ENCODE assay signal across 9 cellular contexts in genomic region chr2:38748857-38749804, GRCh38. TPM values are rescaled to one million over a fixed set of nuclear protein-coding genes. Genes with fewer than 3 reads are reported as not detected.
DNase-seq lines count a peak whose midpoint lies in the region; ATAC-seq and TF ChIP-seq lines count a peak whose summit lies in the region.
"Had no signal": no experiment of that assay in that cellular context is flagged by ENCODE, and none has a peak within 500 bp of the region (broad histone marks: within the 10 kb centered on the region; RNA-seq: fewer than 3 reads in every experiment).

No MANE protein-coding gene starts in this region.

- H3K4me1 Mint-ChIP-seq in WTC11 = peaks cover 44% of the 10 kb centered on the region
- H3K4me1 Mint-ChIP-seq in stimulated activated naive CD8-positive, alpha-beta T cell treated with anti-CD3 and anti-CD28 coated beads, Interleukin-15, amount 100 ng/mL, for 72 hours = peaks cover 83% of the 10 kb centered on the region

- CTCF ChIA-PET in WTC11 (lab: Charles Lee) = no interaction called here

- DNase-seq in activated CD4-positive, CD25-positive, alpha-beta regulatory T cell treated with anti-CD3 and anti-CD28 coated beads, Interleukin-2, amount 50 U/mL, for 72 hours = no peak
- DNase-seq in WTC11 (ENCODE audit: low spot score) (no peak), iPS DF 6.9 (ENCODE audit: low read depth, low spot score) (no peak), DMS79 treated with DMSO at 0.1 percent for 48 hours (lab: John Stamatoyannopoulos, UW) (no peak), UCSD-AML1 (lab: John Stamatoyannopoulos, UW; ENCODE audit: unreplicated experiment) (no peak)
- DNase-seq in stimulated activated naive CD8-positive, alpha-beta T cell treated with anti-CD3 and anti-CD28 coated beads, Interleukin-15, amount 100 ng/mL, for 72 hours = no peak
- DNase-seq: NCI-H1105 treated with DMSO at 0.1 percent for 48 hours had no signal

- no peaks in the 10 kb centered on the region for H3K27me3 Mint-ChIP-seq in WTC11 (ENCODE audit: low read depth)
- no peaks in the 10 kb centered on the region for H3K27me3 Mint-ChIP-seq in stimulated activated naive CD8-positive, alpha-beta T cell treated with anti-CD3 and anti-CD28 coated beads, Interleukin-15, amount 100 ng/mL, for 72 hours

- H3K36me3 ChIP-seq in iPS DF 6.9 (ENCODE audit: control insufficient read depth, insufficient read depth, low read length) = peaks cover 39% of the 10 kb centered on the region; the same call in 1 of the 2 replicates

- TF ChIP-seq CTCF in WTC11 (IDR thresholded peaks at IDR 0.05) = no peak

- H3K27ac Mint-ChIP-seq in WTC11 = peak overlapping the region; percentile 98
- H3K27ac Mint-ChIP-seq in stimulated activated naive CD8-positive, alpha-beta T cell treated with anti-CD3 and anti-CD28 coated beads, Interleukin-15, amount 100 ng/mL, for 72 hours = peak overlapping the region; percentile 94 to 95

- ATAC-seq in activated CD4-positive, CD25-positive, alpha-beta regulatory T cell treated with anti-CD3 and anti-CD28 coated beads, Interleukin-2, amount 50 U/mL, for 24 hours = peak; percentile 20 to 24
- ATAC-seq in WTC11 (no peak), GM21576 (IDR thresholded peaks at IDR 0.05; ENCODE audit: unreplicated experiment) (no peak)
- no peak for ATAC-seq in stimulated activated naive CD8-positive, alpha-beta T cell treated with anti-CD3 and anti-CD28 coated beads, Interleukin-15, amount 100 ng/mL, for 72 hours

- no peaks in the 10 kb centered on the region for H3K9me3 Mint-ChIP-seq in WTC11
- H3K9me3 Mint-ChIP-seq in stimulated activated naive CD8-positive, alpha-beta T cell treated with anti-CD3 and anti-CD28 coated beads, Interleukin-15, amount 100 ng/mL, for 72 hours = no peaks in the 10 kb centered on the region

- H3K9me3 ChIP-seq in iPS DF 6.9 (ENCODE audit: control insufficient read depth, insufficient read depth, low read length) = no peaks in the 10 kb centered on the region

- H3K4me3 ChIP-seq in iPS DF 6.9 (ENCODE audit: low read length) = peak overlapping the region; percentile 81; the same call in 1 of the 2 replicates

- POLR2A ChIA-PET in WTC11 (lab: Charles Lee) = no interaction called here

- 100% methylated on average over 2 of the region's 27 CpGs for WGBS in iPS DF 6.9 (ENCODE audit: insufficient coverage, insufficient read length)

- H3K27ac ChIP-seq in iPS DF 6.9 (ENCODE audit: low read length) = no peak overlapping the region

- H3K4me1 ChIP-seq in iPS DF 6.9 (ENCODE audit: control insufficient read depth, insufficient read depth, low read length) = 0 out of 2 replicates have a peak, but pooled peaks cover 1% of the 10 kb centered on the region

- no peaks in the 10 kb centered on the region for H3K27me3 ChIP-seq in iPS DF 6.9 (ENCODE audit: control insufficient read depth, insufficient read depth, low read length)

- peak overlapping the region; percentile 100 for H3K4me3 Mint-ChIP-seq in WTC11
- H3K4me3 Mint-ChIP-seq in stimulated activated naive CD8-positive, alpha-beta T cell treated with anti-CD3 and anti-CD28 coated beads, Interleukin-15, amount 100 ng/mL, for 72 hours = peak overlapping the region; percentile 96 to 97

- peaks cover 65% of the 10 kb centered on the region for H3K36me3 Mint-ChIP-seq in WTC11

TF ChIP-seq in WTC11, 78 proteins besides CTCF, POLR2A, EP300 and RAD21:
- TF ChIP-seq FOXP1 (CRISPR knock-in tag; IDR thresholded peaks at IDR 0.05; ENCODE audit: borderline replicate concordance) (no peak), MAX (CRISPR knock-in tag; IDR thresholded peaks at IDR 0.05) (no peak), FOXK1 (CRISPR knock-in tag; IDR thresholded peaks at IDR 0.05) (no peak), AFF4 (CRISPR knock-in tag; IDR thresholded peaks at IDR 0.05; ENCODE audit: borderline replicate concordance) (no peak), AR (CRISPR knock-in tag; IDR thresholded peaks at IDR 0.05) (peak; percentile 58; the same call in 1 of the 2 replicates), MYBL2 (CRISPR knock-in tag; IDR thresholded peaks at IDR 0.05) (no peak), ZNF532 (CRISPR knock-in tag; IDR thresholded peaks at IDR 0.05; ENCODE audit: borderline replicate concordance) (no peak), ZNF317 (CRISPR knock-in tag; IDR thresholded peaks at IDR 0.05; ENCODE audit: borderline replicate concordance, low read depth) (no peak)

RNA-seq across cellular contexts. Expression of gene SRSF7, which starts 2.0 kb away (rescaled TPM):
- 299 to 349 TPM (median 342 TPM) in 3 replicates for total RNA-seq in WTC11 (2021)

RNA-seq across cellular contexts. Expression of gene GEMIN6, which starts 28.9 kb away (rescaled TPM):
- 19.3 to 21.3 TPM (median 21.2 TPM) in 3 replicates for total RNA-seq in WTC11 (2021)

Comparison
In these comparisons a context has a peak if more than half of its experiments do, and no peak if none do; other contexts are left out.
1. ATAC-seq: peak in activated CD4-positive, CD25-positive, alpha-beta regulatory T cell treated with anti-CD3 and anti-CD28 coated beads, Interleukin-2, amount 50 U/mL, for 24 hours (2 of 2); none in WTC11 (single experiment), stimulated activated naive CD8-positive, alpha-beta T cell treated with anti-CD3 and anti-CD28 coated beads, Interleukin-15, amount 100 ng/mL, for 72 hours (single experiment) and GM21576 (single experiment).